Comparison of ENCODE assay signal across 8 cellular contexts in the genomic region with DNA sequence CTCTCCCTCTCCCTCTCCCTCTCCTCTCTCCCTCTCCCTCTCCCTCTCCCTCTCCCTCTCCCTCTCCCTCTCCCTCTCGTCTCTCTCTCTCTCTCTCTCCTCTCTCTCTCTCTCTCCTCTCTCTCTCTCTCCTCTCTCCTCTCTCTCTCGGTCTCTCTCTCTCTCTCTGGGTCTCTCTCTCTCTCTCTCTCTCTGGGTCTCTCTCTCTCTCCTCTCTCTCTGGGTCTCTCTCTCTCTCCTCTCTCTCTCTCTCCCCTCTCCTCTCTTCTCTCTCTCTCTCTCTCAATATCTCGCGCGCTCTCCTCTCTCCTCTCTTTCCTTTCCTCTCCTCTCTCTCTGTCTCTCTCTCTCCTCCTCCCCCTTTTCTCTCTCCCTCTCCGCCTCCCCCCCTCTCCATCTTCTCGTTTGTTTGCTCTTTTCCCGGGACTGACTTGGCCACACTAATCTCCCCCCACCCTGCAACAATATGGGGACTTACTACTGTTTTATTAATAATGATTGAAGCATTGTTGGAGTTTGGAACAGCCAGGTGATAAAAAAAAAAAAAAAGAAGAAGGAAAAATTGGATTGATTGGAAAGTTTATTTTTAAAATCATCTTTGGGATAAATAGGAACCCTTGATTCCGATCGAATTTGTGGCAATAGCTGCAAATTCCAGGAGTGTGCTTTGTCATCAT. TPM values are rescaled to one million over a fixed set of nuclear protein-coding genes. Genes with fewer than 3 reads are reported as not detected.
DNase-seq lines count a peak whose midpoint lies in the region; ATAC-seq and TF ChIP-seq lines count a peak whose summit lies in the region.

No MANE protein-coding gene starts in this region.

- no peak for TF ChIP-seq CTCF in AG04450 (IDR thresholded peaks at IDR 0.05; ENCODE audit: low read depth, low read length)
- TF ChIP-seq CTCF in WERI-Rb-1 (IDR thresholded peaks at IDR 0.05; ENCODE audit: low read depth, low read length): no peak
- TF ChIP-seq CTCF in kidney epithelial cell (IDR thresholded peaks at IDR 0.05; ENCODE audit: insufficient read depth, low read length, poor library complexity, severe bottlenecking): no peak
- TF ChIP-seq CTCF in progenitor cell of endocrine pancreas (IDR thresholded peaks at IDR 0.05; ENCODE audit: unreplicated experiment): no peak

- no peaks in the 10 kb centered on the region for H3K9me3 Mint-ChIP-seq in progenitor cell of endocrine pancreas (ENCODE audit: low read depth)

- peak overlapping the region; percentile 92 for H3K4me3 ChIP-seq in AG04450 (ENCODE audit: low read depth, low read length)
- H3K4me3 ChIP-seq in HUES48 (ENCODE audit: low read depth, low read length): peak overlapping the region; percentile 52; the same call in 1 of the 2 replicates
- peak overlapping the region; percentile 71 for H3K4me3 ChIP-seq in WERI-Rb-1 (ENCODE audit: low read depth, low read length)
- H3K4me3 ChIP-seq in kidney epithelial cell (ENCODE audit: low read depth, low read length): peak overlapping the region; percentile 77

- peak overlapping the region; percentile 78 for H3K27ac ChIP-seq in AG04450 (ENCODE audit: low read depth, low read length)
- H3K27ac ChIP-seq in HUES48 (ENCODE audit: low read depth, low read length): no peak overlapping the region
- no peak overlapping the region for H3K27ac ChIP-seq in WERI-Rb-1

- CTCF ChIA-PET in AG04450 (lab: Charles Lee): interaction anchor here (0.7 to 1.2 kb wide), 4 partner anchors 329 to 1649 kb away, joined by 3 to 5 read pairs (median 4); no protein-coding TSS in a partner anchor

- POLR2A ChIA-PET in AG04450 (lab: Yijun Ruan, JAX): interaction anchor here (0.8 to 1.3 kb wide), 2 partner anchors 178 to 222 kb away, joined by 3 to 5 read pairs; no protein-coding TSS in a partner anchor

- H3K27me3 ChIP-seq in AG04450 (ENCODE audit: control insufficient read depth, insufficient read depth, low read length) (no peaks in the 10 kb centered on the region), HUES48 (ENCODE audit: control insufficient read depth, insufficient read depth, low read length) (peaks cover 96% of the 10 kb centered on the region), WERI-Rb-1 (ENCODE audit: insufficient read depth, low read depth, severe bottlenecking) (peaks cover 15% of the 10 kb centered on the region), kidney epithelial cell (ENCODE audit: control insufficient read depth, insufficient read depth, low read length) (no peaks in the 10 kb centered on the region)

- no peak overlapping the region for H3K27ac Mint-ChIP-seq in progenitor cell of endocrine pancreas

- peaks cover 35% of the 10 kb centered on the region for H3K4me1 ChIP-seq in HUES48 (ENCODE audit: control insufficient read depth, insufficient read depth, low read length)

- no peaks in the 10 kb centered on the region for H3K36me3 ChIP-seq in HUES48 (ENCODE audit: control insufficient read depth, insufficient read depth, low read length)
- no peaks in the 10 kb centered on the region for H3K36me3 ChIP-seq in WERI-Rb-1
- no peaks in the 10 kb centered on the region for H3K36me3 ChIP-seq in kidney epithelial cell (ENCODE audit: control insufficient read depth, insufficient read depth, low read length)

- peaks cover 36% of the 10 kb centered on the region for H3K27me3 Mint-ChIP-seq in progenitor cell of endocrine pancreas

- no peak for ATAC-seq in stimulated activated naive CD8-positive, alpha-beta T cell treated with anti-CD3 and anti-CD28 coated beads, Interleukin-15, Interleukin-2, amounts not matched to agents 100 U/mL and 50 U/mL, for 24 hours
- no peak for ATAC-seq in HG02763 (IDR thresholded peaks at IDR 0.05; ENCODE audit: unreplicated experiment)
- ATAC-seq in HG02870 (IDR thresholded peaks at IDR 0.05; ENCODE audit: unreplicated experiment): no peak

- no peak overlapping the region for H3K9ac ChIP-seq in HUES48 (ENCODE audit: low read depth, low read length)

- no peaks in the 10 kb centered on the region for H3K36me3 Mint-ChIP-seq in progenitor cell of endocrine pancreas (ENCODE audit: insufficient read depth)

- DNase-seq in AG04450 (ENCODE audit: low read depth, low spot score): peak; percentile 57
- DNase-seq in WERI-Rb-1: no peak
- DNase-seq in kidney epithelial cell (ENCODE audit: low read depth): no peak
- DNase-seq in stimulated activated naive CD8-positive, alpha-beta T cell treated with anti-CD3 and anti-CD28 coated beads, Interleukin-15, Interleukin-2, amounts not matched to agents 100 U/mL and 50 U/mL, for 24 hours: no peak
- DNase-seq in progenitor cell of endocrine pancreas (ENCODE audit: low spot score, unreplicated experiment): no peak

- H3K9me3 ChIP-seq in AG04450 (ENCODE audit: control insufficient read depth, insufficient read depth, low read length): no peaks in the 10 kb centered on the region; the same call in 1 of the 2 replicates
- no peaks in the 10 kb centered on the region for H3K9me3 ChIP-seq in HUES48 (ENCODE audit: control insufficient read depth, insufficient read depth, low read length)
- no peaks in the 10 kb centered on the region for H3K9me3 ChIP-seq in WERI-Rb-1 (ENCODE audit: severe bottlenecking)

- peaks cover 16% of the 10 kb centered on the region for H3K4me1 Mint-ChIP-seq in progenitor cell of endocrine pancreas (ENCODE audit: low read depth)

- H3K4me3 Mint-ChIP-seq in progenitor cell of endocrine pancreas (ENCODE audit: low read depth): no peak overlapping the region

RNA-seq across cellular contexts. Expression of a gene that starts 0.9 kb away (rescaled TPM):
- polyA plus RNA-seq in AG04450 (2011; rRNA removed): 25.5 and 29.9 TPM in 2 replicates
- polyA minus RNA-seq in AG04450 (2011; rRNA and poly(A)+ RNA removed): 17.1 and 19.4 TPM in 2 replicates
- total RNA-seq in kidney epithelial cell (5.3 and 9.5 TPM in 2 replicates), progenitor cell of endocrine pancreas (6.3 and 10.6 TPM in 2 replicates)

RNA-seq across cellular contexts. Expression of a gene that starts 1.1 kb away (rescaled TPM):
- 47.9 and 65.5 TPM in 2 replicates for polyA plus RNA-seq in AG04450 (2011; rRNA removed)
- 63.1 and 83.0 TPM in 2 replicates for polyA minus RNA-seq in AG04450 (2011; rRNA and poly(A)+ RNA removed)
- total RNA-seq in kidney epithelial cell (12.8 and 13.2 TPM in 2 replicates), progenitor cell of endocrine pancreas (34.8 and 35.4 TPM in 2 replicates)
